In genomic region chr14:71133296-71133695, GRCh38 we compare ENCODE assay signal across 21 cellular contexts.
"Had no signal": no experiment of that assay in that cellular context is flagged by ENCODE, and none has a peak within 500 bp of the region (broad histone marks: within the 10 kb centered on the region; RNA-seq: fewer than 3 reads in every experiment).

No MANE protein-coding gene starts in this region.

- H3K4me3 Mint-ChIP-seq: natural killer cell; stimulated activated memory B cell treated with anti-CD40 and anti-IgM and Interleukin-4, amounts not matched to agents 10 μg/mL and 1 μg/mL and 100 μg/mL, for 72 hours; type B pancreatic cell had no signal

- FAIRE-seq: keratinocyte, pancreas had no signal

- H3K27ac ChIP-seq: dorsolateral prefrontal cortex, epithelial cell of prostate, esophagus squamous epithelium, lower lobe of right lung, pancreas, sigmoid colon, testis, tibial artery had no signal

- H3K36me3 Mint-ChIP-seq: natural killer cell; stimulated activated memory B cell treated with anti-CD40 and anti-IgM and Interleukin-4, amounts not matched to agents 10 μg/mL and 1 μg/mL and 100 μg/mL, for 72 hours; type B pancreatic cell had no signal

- H3K4me3 ChIP-seq: dorsolateral prefrontal cortex, esophagus squamous epithelium, lower lobe of right lung, pancreas, sigmoid colon, testis, tibial artery had no signal

- H3K27me3 Mint-ChIP-seq: stimulated activated memory B cell treated with anti-CD40 and anti-IgM and Interleukin-4, amounts not matched to agents 10 μg/mL and 1 μg/mL and 100 μg/mL, for 72 hours; type B pancreatic cell had no signal

- H3K27me3 ChIP-seq: dorsolateral prefrontal cortex, esophagus squamous epithelium, pancreas, sigmoid colon, testis, tibial artery had no signal

- H3K27ac Mint-ChIP-seq: natural killer cell; stimulated activated memory B cell treated with anti-CD40 and anti-IgM and Interleukin-4, amounts not matched to agents 10 μg/mL and 1 μg/mL and 100 μg/mL, for 72 hours; type B pancreatic cell had no signal

- ATAC-seq: left ventricle myocardium superior; lower lobe of right lung; natural killer cell; pancreas; stimulated activated memory B cell treated with anti-CD40 and anti-IgM and Interleukin-4, amounts not matched to agents 10 μg/mL and 1 μg/mL and 100 μg/mL, for 72 hours; stimulated activated naive CD8-positive, alpha-beta T cell treated with anti-CD3 and anti-CD28 coated beads, Interleukin-15, Interleukin-2, amounts not matched to agents 100 U/mL and 50 U/mL, for 24 hours had no signal

- H3K36me3 ChIP-seq: esophagus squamous epithelium, lower lobe of right lung, pancreas, sigmoid colon, tibial artery had no signal

- H3K9me3 Mint-ChIP-seq: natural killer cell had no signal

- H3K4me1 ChIP-seq: pancreas, sigmoid colon, testis, tibial artery had no signal

- DNase-seq: cerebellar nuclear complex; dorsolateral prefrontal cortex; effector CD4-positive, alpha-beta T cell; esophagus squamous epithelium; foreskin melanocyte; glutamatergic neuron; left ventricle myocardium superior; lower lobe of right lung; natural killer cell; occipital lobe; pancreas; sigmoid colon; stimulated activated CD4-positive, alpha-beta T cell treated with anti-CD3 and anti-CD28 coated beads, Interleukin-4, amount 100 ng/mL, for 4 hours; stimulated activated naive CD8-positive, alpha-beta T cell treated with anti-CD3 and anti-CD28 coated beads, Interleukin-15, Interleukin-2, amounts not matched to agents 100 U/mL and 50 U/mL, for 24 hours; substantia nigra; testis; tibial artery had no signal

- H3K9me3 ChIP-seq: esophagus squamous epithelium, lower lobe of right lung, pancreas, sigmoid colon, testis, tibial artery had no signal
